Comparison of ENCODE assay signal across 1 cellular context in genomic region chr19:6811378-6811777, GRCh38.
TF ChIP-seq lines count a peak whose summit lies in the region.

No MANE protein-coding gene starts in this region.

TF ChIP-seq in GM23338, 12 proteins besides CTCF, POLR2A, EP300 and RAD21:
- no peak for TF ChIP-seq ZNF331 (CRISPR knock-in tag; IDR thresholded peaks at IDR 0.05; ENCODE audit: low read depth)
- TF ChIP-seq EZH2 (IDR thresholded peaks at IDR 0.05; ENCODE audit: low read depth, unreplicated experiment): no peak
TF ChIP-seq in GM23338: peak in this region for 0.
